Comparison of ENCODE assay signal across 30 cellular contexts in genomic region chr7:111951027-111951426, GRCh38.
"Had no signal": no experiment of that assay in that cellular context is flagged by ENCODE, and none has a peak within 500 bp of the region (broad histone marks: within the 10 kb centered on the region; RNA-seq: fewer than 3 reads in every experiment).

No MANE protein-coding gene starts in this region.

- H3K27ac ChIP-seq: gastrocnemius medialis, hepatocyte, neutrophil, parathyroid adenoma, prostate gland, right atrium auricular region, suprapubic skin, transverse colon, upper lobe of right lung, uterus had no signal

- H3K9me3 ChIP-seq: gastrocnemius medialis, mucosa of descending colon, neutrophil, prostate gland, right atrium auricular region, suprapubic skin, transverse colon, upper lobe of right lung, uterus had no signal

- H3K27me3 Mint-ChIP-seq: effector memory CD8-positive, alpha-beta T cell; memory B cell; naive B cell; natural killer cell treated with Interleukin-12 subunit alpha and Interleukin-12 subunit beta and Interleukin-15 and Interleukin-18, amount 100 ng/mL, for 72 hours; stimulated activated naive CD8-positive, alpha-beta T cell treated with anti-CD3 and anti-CD28 coated beads, Interleukin-15, amount 100 ng/mL, for 72 hours had no signal

- H3K9me3 Mint-ChIP-seq: effector memory CD8-positive, alpha-beta T cell; memory B cell; naive B cell; natural killer cell treated with Interleukin-12 subunit alpha and Interleukin-12 subunit beta and Interleukin-15 and Interleukin-18, amount 100 ng/mL, for 72 hours; neural crest cell; stimulated activated naive CD8-positive, alpha-beta T cell treated with anti-CD3 and anti-CD28 coated beads, Interleukin-15, amount 100 ng/mL, for 72 hours had no signal

- H3K9ac ChIP-seq: parathyroid adenoma had no signal

- H3K4me2 ChIP-seq: hepatocyte, smooth muscle cell had no signal

- DNase-seq: cortex of kidney; effector memory CD8-positive, alpha-beta T cell; foreskin fibroblast; gastrocnemius medialis; head of caudate nucleus; kidney; mucosa of descending colon; naive B cell; stimulated activated CD4-positive, alpha-beta T cell treated with anti-CD3 and anti-CD28 coated beads, Interleukin-12 subunit alpha, Interleukin-12 subunit beta, amount 100 ng/mL, for 4 hours; stimulated activated CD4-positive, alpha-beta T cell treated with anti-CD3 and anti-CD28 coated beads, Interleukin-1b, Interleukin-23, amount 100 ng/mL, for 48 hours; stimulated activated CD4-positive, alpha-beta T cell treated with anti-CD3 and anti-CD28 coated beads, Interleukin-4, amount 100 ng/mL, for 1 hour; stimulated activated CD8-positive, alpha-beta memory T cell treated with anti-CD3 and anti-CD28 coated beads, Interleukin-4, amount 100 ng/mL, for 48 hours; stimulated activated naive CD4-positive, alpha-beta T cell; stimulated activated naive CD8-positive, alpha-beta T cell treated with anti-CD3 and anti-CD28 coated beads, Interleukin-15, amount 100 ng/mL, for 72 hours; transverse colon; upper lobe of right lung; uterus had no signal

- H3K79me2 ChIP-seq: hepatocyte, parathyroid adenoma had no signal

- H3K27ac Mint-ChIP-seq: effector memory CD8-positive, alpha-beta T cell; memory B cell; mesothelial cell of epicardium; natural killer cell treated with Interleukin-12 subunit alpha and Interleukin-12 subunit beta and Interleukin-15 and Interleukin-18, amount 100 ng/mL, for 72 hours had no signal

- H3K27me3 ChIP-seq: gastrocnemius medialis, hepatocyte, neutrophil, right atrium auricular region, suprapubic skin, transverse colon, upper lobe of right lung, uterus had no signal

- H3K36me3 Mint-ChIP-seq: memory B cell; naive B cell; natural killer cell treated with Interleukin-12 subunit alpha and Interleukin-12 subunit beta and Interleukin-15 and Interleukin-18, amount 100 ng/mL, for 72 hours had no signal

- FAIRE-seq: endometrium, kidney had no signal

- H2AFZ ChIP-seq: hepatocyte, parathyroid adenoma had no signal

- H3K36me3 ChIP-seq: gastrocnemius medialis, neutrophil, prostate gland, right atrium auricular region, suprapubic skin, transverse colon, uterus had no signal

- H3K4me3 ChIP-seq: gastrocnemius medialis, hepatocyte, lung, mucosa of descending colon, prostate gland, right atrium auricular region, smooth muscle cell, suprapubic skin, transverse colon, upper lobe of right lung, uterus had no signal

- H3K4me1 ChIP-seq: parathyroid adenoma, prostate gland, transverse colon, uterus had no signal

- H3K4me3 Mint-ChIP-seq: effector memory CD8-positive, alpha-beta T cell; memory B cell; mesothelial cell of epicardium; naive B cell; natural killer cell treated with Interleukin-12 subunit alpha and Interleukin-12 subunit beta and Interleukin-15 and Interleukin-18, amount 100 ng/mL, for 72 hours; neural crest cell; stimulated activated naive CD8-positive, alpha-beta T cell treated with anti-CD3 and anti-CD28 coated beads, Interleukin-15, amount 100 ng/mL, for 72 hours had no signal

- H3K4me1 Mint-ChIP-seq: memory B cell; naive B cell; stimulated activated naive CD8-positive, alpha-beta T cell treated with anti-CD3 and anti-CD28 coated beads, Interleukin-15, amount 100 ng/mL, for 72 hours had no signal
